Comparison of ENCODE assay signal across 26 cellular contexts in genomic region chr19:4487572-4487971, GRCh38. TPM values are rescaled to one million over a fixed set of nuclear protein-coding genes. Genes with fewer than 3 reads are reported as not detected.
DNase-seq lines count a peak whose midpoint lies in the region; ATAC-seq and TF ChIP-seq lines count a peak whose summit lies in the region.
"Had no signal": no experiment of that assay in that cellular context is flagged by ENCODE, and none has a peak within 500 bp of the region (broad histone marks: within the 10 kb centered on the region; RNA-seq: fewer than 3 reads in every experiment).

No MANE protein-coding gene starts in this region.

- no peak overlapping the region for H2AFZ ChIP-seq in SK-N-SH (ENCODE audit: low read depth)
- H2AFZ ChIP-seq in osteoblast (ENCODE audit: low read length): no peak overlapping the region
- H2AFZ ChIP-seq: GM23248, PC-9 had no signal

- TF ChIP-seq POLR2A in transverse colon (IDR thresholded peaks at IDR 0.05): no peak

- in situ Hi-C loops in transverse colon (cut with MboI; ENCODE audit: low pct_ligation_motif_present in 1 of 4, low pct_unique_long_range_greater_than_20kb in 1 of 4, low sequenced_read_pairs in 3 of 4): no loop called here

- H3K27ac Mint-ChIP-seq in activated naive CD4-positive, alpha-beta T cell treated with anti-CD3 and anti-CD28 coated beads, Interleukin-2, amount 10 ng/mL, durations not matched to agents 7 days and 5 days: no peak overlapping the region
- H3K27ac Mint-ChIP-seq: CD4-positive, CD25-positive, alpha-beta regulatory T cell had no signal

- peaks cover 4% of the 10 kb centered on the region; the same call in 1 of the 2 replicates for H3K79me2 ChIP-seq in SK-N-SH (ENCODE audit: insufficient read depth)
- H3K79me2 ChIP-seq in osteoblast (ENCODE audit: insufficient read depth, low read length): peaks cover 5% of the 10 kb centered on the region

- 85% methylated on average over 5 of the region's 11 CpGs for WGBS in SK-N-SH (ENCODE audit: low lambda C conversion rate)
- WGBS in heart right ventricle, 2 donors: 59 to 70% methylated on average over 11 of the region's 11 CpGs
- WGBS in transverse colon (ENCODE audit: low coverage in 1 of 2), 2 donors: 70 to 87% methylated on average over 2 to 11 of the region's 11 CpGs

- no peak for TF ChIP-seq CTCF in SK-N-SH (IDR thresholded peaks at IDR 0.05)
- TF ChIP-seq CTCF in RWPE1 (conservative IDR thresholded peaks at IDR 0.05; ENCODE audit: low read depth): no peak
- no peak for TF ChIP-seq CTCF in heart right ventricle (IDR thresholded peaks at IDR 0.05)
- no peak for TF ChIP-seq CTCF in osteoblast (IDR thresholded peaks at IDR 0.05; ENCODE audit: extremely low read depth, low read depth, low read length)
- TF ChIP-seq CTCF in transverse colon (IDR thresholded peaks at IDR 0.05): no peak

- intact Hi-C loops in heart right ventricle (cut with DNase I): no loop called here
- intact Hi-C loops in transverse colon (cut with DNase I; ENCODE audit: low total_unique reads): no loop called here

- H3K4me1 Mint-ChIP-seq in activated naive CD4-positive, alpha-beta T cell treated with anti-CD3 and anti-CD28 coated beads, Interleukin-2, amount 10 ng/mL, durations not matched to agents 7 days and 5 days: no peaks in the 10 kb centered on the region

- H3K27me3 ChIP-seq in SK-N-SH (ENCODE audit: insufficient read depth) (no peaks in the 10 kb centered on the region), heart right ventricle (no peaks in the 10 kb centered on the region), osteoblast (ENCODE audit: insufficient read depth, low read length) (no peaks in the 10 kb centered on the region), transverse colon (no peaks in the 10 kb centered on the region)
- H3K27me3 ChIP-seq: BLaER1 had no signal

- TF ChIP-seq EP300 in SK-N-SH (IDR thresholded peaks at IDR 0.05; ENCODE audit: borderline replicate concordance in 1 of 2, low read depth in 1 of 2, low read length in 1 of 2): no peak
- no peak for TF ChIP-seq EP300 in transverse colon (IDR thresholded peaks at IDR 0.05; ENCODE audit: low read depth)

- H3K36me3 ChIP-seq in SK-N-SH (replicated peaks in 1 of 2; ENCODE audit: control insufficient read depth in 1 of 2, insufficient read depth in 2 of 2, low read length in 1 of 2) (peaks cover 11 to 14% of the 10 kb centered on the region in 2 experiments), heart right ventricle (peaks cover 0 to 81% (median 15%) of the 10 kb centered on the region in 9 donors), osteoblast (ENCODE audit: insufficient read depth, low read length) (peaks cover 44% of the 10 kb centered on the region), transverse colon (peaks cover 0 to 28% (median 8%) of the 10 kb centered on the region in 4 donors)

- H3K9ac ChIP-seq in SK-N-SH: no peak overlapping the region
- H3K9ac ChIP-seq: BLaER1, GM23248 had no signal

- H3K9me3 Mint-ChIP-seq in activated naive CD4-positive, alpha-beta T cell treated with anti-CD3 and anti-CD28 coated beads, Interleukin-2, amount 10 ng/mL, durations not matched to agents 7 days and 5 days: no peaks in the 10 kb centered on the region
- H3K9me3 Mint-ChIP-seq: CD4-positive, CD25-positive, alpha-beta regulatory T cell had no signal

- H3K36me3 Mint-ChIP-seq in activated naive CD4-positive, alpha-beta T cell treated with anti-CD3 and anti-CD28 coated beads, Interleukin-2, amount 10 ng/mL, durations not matched to agents 7 days and 5 days: peaks cover 30% of the 10 kb centered on the region

- POLR2A ChIA-PET in SK-N-SH (lab: Yijun Ruan, JAX): no interaction called here
- POLR2A ChIA-PET in RWPE1 (lab: Yijun Ruan, JAX; ENCODE audit: low non-redundant PET): no interaction called here

- no peak for TF ChIP-seq RAD21 in SK-N-SH (IDR thresholded peaks at IDR 0.05; ENCODE audit: low read length)

- H3K4me3 ChIP-seq in SK-N-SH (ENCODE audit: low read depth in 2 of 2, low read length in 1 of 2): no peak overlapping the region
- H3K4me3 ChIP-seq in heart right ventricle: no peak overlapping the region
- no peak overlapping the region for H3K4me3 ChIP-seq in osteoblast (ENCODE audit: insufficient read depth, low read length)
- H3K4me3 ChIP-seq in transverse colon: no peak overlapping the region
- H3K4me3 ChIP-seq: BLaER1, GM23248, K562, PC-9 had no signal

- ATAC-seq in SK-N-SH treated with all-trans-retinoic acid at 6 μM for 48 hours (no peak), heart right ventricle (peak in 5 of 8 donors; percentile 39 to 68 (median 50))
- ATAC-seq: HepG2, K562 had no signal

- no peaks in the 10 kb centered on the region for H3F3A ChIP-seq in SK-N-SH (replicated peaks; ENCODE audit: insufficient read depth)

- H3K9me3 ChIP-seq in SK-N-SH (no peaks in the 10 kb centered on the region), heart right ventricle (no peaks in the 10 kb centered on the region), osteoblast (ENCODE audit: low read depth, low read length) (no peaks in the 10 kb centered on the region), transverse colon (no peaks in the 10 kb centered on the region)
- H3K9me3 ChIP-seq: BLaER1 had no signal

- DNase-seq in SK-N-SH (peak; percentile 6), RWPE1 (ENCODE audit: low spot score) (no peak), heart right ventricle (no peak), osteoblast (ENCODE audit: insufficient read length, low spot score, missing footprints) (peak; percentile 34), nucleus accumbens (lab: John Stamatoyannopoulos, UW) (no peak), transverse colon (no peak)
- no peak for DNase-seq in activated naive CD4-positive, alpha-beta T cell treated with anti-CD3 and anti-CD28 coated beads, Interleukin-2, amount 10 ng/mL, durations not matched to agents 7 days and 5 days
- DNase-seq: ACHN; CD4-positive, CD25-positive, alpha-beta regulatory T cell; DMS53; GM23248; Kasumi-1; NCI-H2029; NCI-H2227 treated with DMSO at 0.1 percent for 48 hours; NCI-H526 treated with DMSO at 0.1 percent for 48 hours; PC-9; SHP77 treated with DMSO at 0.1 percent for 48 hours had no signal

- no peaks in the 10 kb centered on the region for H3K4me1 ChIP-seq in SK-N-SH (ENCODE audit: control insufficient read depth in 1 of 2, insufficient read depth in 2 of 2, low read depth in 1 of 2, low read length in 1 of 2)
- H3K4me1 ChIP-seq in heart right ventricle: no peaks in the 10 kb centered on the region
- no peaks in the 10 kb centered on the region for H3K4me1 ChIP-seq in osteoblast (ENCODE audit: insufficient read depth, low read length)
- no peaks in the 10 kb centered on the region for H3K4me1 ChIP-seq in transverse colon
- H3K4me1 ChIP-seq: BLaER1 had no signal

- no peak overlapping the region for H3K4me2 ChIP-seq in SK-N-SH
- no peak overlapping the region for H3K4me2 ChIP-seq in osteoblast (ENCODE audit: insufficient read depth, low read length)
- H3K4me2 ChIP-seq: BLaER1, PC-9 had no signal

- no peak overlapping the region for H3K27ac ChIP-seq in SK-N-SH (ENCODE audit: low read depth in 2 of 2, low read length in 1 of 2)
- H3K27ac ChIP-seq in RWPE1: peak overlapping the region; percentile 13; the same call in 1 of the 2 replicates
- H3K27ac ChIP-seq in heart right ventricle: no peak overlapping the region
- H3K27ac ChIP-seq in osteoblast (ENCODE audit: low read depth, low read length): no peak overlapping the region
- no peak overlapping the region for H3K27ac ChIP-seq in transverse colon
- H3K27ac ChIP-seq: 22Rv1, BLaER1, GM23248, PC-9 had no signal

- no peaks in the 10 kb centered on the region for H3K27me3 Mint-ChIP-seq in activated naive CD4-positive, alpha-beta T cell treated with anti-CD3 and anti-CD28 coated beads, Interleukin-2, amount 10 ng/mL, durations not matched to agents 7 days and 5 days
- H3K27me3 Mint-ChIP-seq: CD4-positive, CD25-positive, alpha-beta regulatory T cell had no signal

- CTCF ChIA-PET in SK-N-SH (lab: Yijun Ruan, JAX) (no interaction called here), RWPE1 (lab: Yijun Ruan, JAX) (interaction anchor here (0.6 kb wide), 1 partner anchor 34 kb away, joined by 7 read pairs; no protein-coding TSS in a partner anchor)
- CTCF ChIA-PET in activated naive CD4-positive, alpha-beta T cell treated with anti-CD3 and anti-CD28 coated beads, Interleukin-2, amount 10 ng/mL, durations not matched to agents 7 days and 5 days (lab: Charles Lee): no interaction called here

- H3K4me3 Mint-ChIP-seq in activated naive CD4-positive, alpha-beta T cell treated with anti-CD3 and anti-CD28 coated beads, Interleukin-2, amount 10 ng/mL, durations not matched to agents 7 days and 5 days: no peak overlapping the region
- H3K4me3 Mint-ChIP-seq: CD4-positive, CD25-positive, alpha-beta regulatory T cell had no signal

- no peaks in the 10 kb centered on the region for H3K9me2 ChIP-seq in SK-N-SH

- H4K20me1 ChIP-seq in SK-N-SH (ENCODE audit: insufficient read depth) (no peaks in the 10 kb centered on the region), osteoblast (ENCODE audit: insufficient read depth, low read length) (peaks cover 7% of the 10 kb centered on the region)

RNA-seq across cellular contexts. Expression of gene HDGFL2, which starts 15.5 kb away (rescaled TPM):
- polyA plus RNA-seq in SK-N-SH (2012; rRNA removed) (63.0 and 77.8 TPM in 2 replicates), heart right ventricle (10 to 100 TPM; 32.9 to 40.9 TPM)
- 47.5 and 57.8 TPM in 2 replicates for polyA plus RNA-seq in SK-N-SH (2012; cell fraction: cytosol; rRNA removed)
- polyA plus RNA-seq in SK-N-SH (2012; cell fraction: nucleus; rRNA removed): 103 and 119 TPM in 2 replicates
- total RNA-seq in heart right ventricle (10 to 100 TPM; 20.5 to 39.0 (median 26.7) TPM), osteoblast (44.2 and 48.5 TPM in 2 replicates), transverse colon (10 to 100 TPM; 30.0 to 98.4 (median 38.9) TPM)

RNA-seq across cellular contexts. Expression of gene UBXN6, which starts 30.0 kb away (rescaled TPM):
- polyA plus RNA-seq in SK-N-SH (2012; rRNA removed): 100 and 110 TPM in 2 replicates
- 47.9 and 78.2 TPM in 2 replicates for polyA plus RNA-seq in SK-N-SH (2012; cell fraction: cytosol; rRNA removed)
- 138 and 186 TPM in 2 replicates for polyA plus RNA-seq in SK-N-SH (2012; cell fraction: nucleus; rRNA removed)
- 100 to 1,000 TPM in 9 of 10 donors, 10 to 100 TPM in 1; 90.6 to 123 (median 104) TPM for total RNA-seq in heart right ventricle
- polyA plus RNA-seq in heart right ventricle: 100 to 1,000 TPM; 127 to 131 TPM
- 120 and 136 TPM in 2 replicates for total RNA-seq in osteoblast
- total RNA-seq in transverse colon: 100 to 1,000 TPM in 2 of 4 donors, 10 to 100 TPM in 2; 72.2 to 314 (median 132) TPM

RNA-seq across cellular contexts. Expression of gene PLIN4, which starts 30.7 kb away (rescaled TPM):
- polyA plus RNA-seq in SK-N-SH (2012; rRNA removed) (0.07 and 0.10 TPM in 2 replicates), heart right ventricle (100 to 1,000 TPM in 1 of 2 donors, 10 to 100 TPM in 1; 42.0 to 225 TPM)
- 0.01 and 0.07 TPM in 2 replicates for polyA plus RNA-seq in SK-N-SH (2012; cell fraction: cytosol; rRNA removed)
- polyA plus RNA-seq in SK-N-SH (2012; cell fraction: nucleus; rRNA removed): 0.48 and 0.53 TPM in 2 replicates
- total RNA-seq in heart right ventricle (100 to 1,000 TPM; 143 to 416 (median 198) TPM), osteoblast (under 0.01 TPM in 2 replicates), transverse colon (10 to 100 TPM in 3 of 4 donors, 1 to 10 TPM in 1; 8.9 to 33.7 (median 22.2) TPM)
- total RNA-seq: CD4-positive, CD25-positive, alpha-beta regulatory T cell; GM23248; RPMI7951 had no signal

RNA-seq across cellular contexts. Expression of gene PLIN5, which starts 47.5 kb away (rescaled TPM):
- polyA plus RNA-seq in SK-N-SH (2012; rRNA removed): 0.59 and 0.68 TPM in 2 replicates
- 0.19 and 0.25 TPM in 2 replicates for polyA plus RNA-seq in SK-N-SH (2012; cell fraction: cytosol; rRNA removed)
- polyA plus RNA-seq in SK-N-SH (2012; cell fraction: nucleus; rRNA removed): 3.6 and 5.9 TPM in 2 replicates
- 100 to 1,000 TPM in 1 of 10 donors, 10 to 100 TPM in 9; 33.6 to 144 (median 45.7) TPM for total RNA-seq in heart right ventricle
- polyA plus RNA-seq in heart right ventricle: 100 to 1,000 TPM in 1 of 2 donors, 10 to 100 TPM in 1; 25.7 to 149 TPM
- total RNA-seq in osteoblast: 0.36 TPM in 1 of 2 replicates, not detected in the other
- 1 to 10 TPM in 3 of 4 donors, not detected in 1; 2.7 to 6.7 (median 6.0) TPM for total RNA-seq in transverse colon
- total RNA-seq: CD4-positive, CD25-positive, alpha-beta regulatory T cell; GM23248; HT1080; M059J; NCI-H460; RPMI7951 had no signal
- polyA plus RNA-seq: GM23248 had no signal

RNA-seq across cellular contexts. Expression of gene LRG1, which starts 52.3 kb away (rescaled TPM):
- polyA plus RNA-seq in SK-N-SH (2012; rRNA removed): 0.12 and 0.23 TPM in 2 replicates
- 0.10 and 0.14 TPM in 2 replicates for polyA plus RNA-seq in SK-N-SH (2012; cell fraction: cytosol; rRNA removed)
- 0.02 and 0.05 TPM in 2 replicates for polyA plus RNA-seq in SK-N-SH (2012; cell fraction: nucleus; rRNA removed)
- total RNA-seq in heart right ventricle: 1 to 10 TPM in 1 of 10 donors, under 1 TPM in 9; 0.06 to 1.3 (median 0.31) TPM
- under 1 TPM; 0.15 to 0.29 TPM for polyA plus RNA-seq in heart right ventricle
- total RNA-seq in osteoblast: not detected in 2 replicates
- 10 to 100 TPM in 3 of 4 donors, 1 to 10 TPM in 1; 1.9 to 18.1 (median 14.4) TPM for total RNA-seq in transverse colon
- total RNA-seq: GM23248, HT1080, RPMI7951 had no signal
- polyA plus RNA-seq: GM23248 had no signal

Comparison
In these comparisons a context has a peak if more than half of its experiments do, and no peak if none do; other contexts are left out.
1. DNase-seq: peak in SK-N-SH (single experiment) and osteoblast (single experiment); none in RWPE1 (single experiment), heart right ventricle (0 of 2), activated naive CD4-positive, alpha-beta T cell treated with anti-CD3 and anti-CD28 coated beads, Interleukin-2, amount 10 ng/mL, durations not matched to agents 7 days and 5 days (single experiment), nucleus accumbens (0 of 56) and transverse colon (single experiment).